ENCODE assay signal across 8 cellular contexts in the genomic region with DNA sequence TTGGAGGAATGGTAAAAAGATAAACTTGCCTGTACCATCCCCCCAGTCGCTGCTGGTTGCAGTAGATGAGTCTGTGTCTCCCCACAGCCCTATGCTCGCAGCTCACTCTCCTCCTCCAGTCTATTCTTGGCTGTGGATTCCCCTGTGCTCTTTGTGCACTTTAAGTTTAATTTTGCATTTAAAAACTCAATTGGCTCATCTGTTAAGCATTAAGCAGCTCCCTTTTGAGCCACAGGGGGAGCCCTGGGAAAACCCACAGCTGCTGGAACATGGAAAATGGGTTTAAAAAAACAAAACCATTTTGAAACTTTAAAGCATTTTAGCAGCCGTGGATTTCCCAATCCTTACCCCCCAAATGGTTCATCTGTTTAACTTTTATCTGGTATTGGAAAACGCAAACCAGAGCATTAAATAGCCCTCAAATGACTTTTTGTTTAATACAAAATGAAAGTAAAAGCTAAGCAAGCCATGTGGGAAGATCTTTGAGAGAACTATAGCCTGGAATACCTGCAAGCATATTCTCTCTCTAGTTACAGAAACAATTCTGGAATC.
DNase-seq lines count a peak whose midpoint lies in the region; ATAC-seq lines count a peak whose summit lies in the region.

No MANE protein-coding gene starts in this region.

- H3K9me3 Mint-ChIP-seq in activated CD4-positive, alpha-beta T cell treated with anti-CD3 and anti-CD28 coated beads for 36 hours (ENCODE audit: low read depth), result no peaks in the 10 kb centered on the region

- CTCF ChIA-PET in activated CD4-positive, alpha-beta T cell treated with anti-CD3 and anti-CD28 coated beads for 36 hours (lab: Charles Lee), result no interaction called here

- DNase-seq in EL (peak; percentile 85), H4 (ENCODE audit: low spot score) (peak; percentile 87), NCI-H226 (peak; percentile 70), dedifferentiated amniotic fluid mesenchymal stem cell (ENCODE audit: extremely low spot score) (peak; percentile 93), medulla oblongata (ENCODE audit: extremely low spot score) (peak; percentile 80), DMS79 treated with DMSO at 0.1 percent for 48 hours (lab: John Stamatoyannopoulos, UW) (no peak)
- DNase-seq in activated effector memory CD4-positive, alpha-beta T cell treated with anti-CD3 and anti-CD28 coated beads, Interleukin-2, amount 50 U/mL, for 16 hours, result no peak
- DNase-seq in activated CD4-positive, alpha-beta T cell treated with anti-CD3 and anti-CD28 coated beads for 36 hours, result no peak

- POLR2A ChIA-PET in activated CD4-positive, alpha-beta T cell treated with anti-CD3 and anti-CD28 coated beads for 36 hours (lab: Charles Lee), result no interaction called here

- H3K27me3 Mint-ChIP-seq in activated CD4-positive, alpha-beta T cell treated with anti-CD3 and anti-CD28 coated beads for 36 hours, result no peaks in the 10 kb centered on the region

- no peak overlapping the region for H3K4me3 Mint-ChIP-seq in activated CD4-positive, alpha-beta T cell treated with anti-CD3 and anti-CD28 coated beads for 36 hours

- intact Hi-C loops in activated CD4-positive, alpha-beta T cell treated with anti-CD3 and anti-CD28 coated beads for 36 hours (cut with DNase I, micrococcal nuclease), result no loop called here

- no peak overlapping the region for H3K27ac Mint-ChIP-seq in activated CD4-positive, alpha-beta T cell treated with anti-CD3 and anti-CD28 coated beads for 36 hours

- ATAC-seq in activated CD4-positive, alpha-beta T cell treated with anti-CD3 and anti-CD28 coated beads for 36 hours, result no peak

- H3K4me1 Mint-ChIP-seq in activated CD4-positive, alpha-beta T cell treated with anti-CD3 and anti-CD28 coated beads for 36 hours, result no peaks in the 10 kb centered on the region

- H3K36me3 Mint-ChIP-seq in activated CD4-positive, alpha-beta T cell treated with anti-CD3 and anti-CD28 coated beads for 36 hours (ENCODE audit: low read depth), result no peaks in the 10 kb centered on the region

Comparison
In these comparisons a context has a peak if more than half of its experiments do, and no peak if none do; other contexts are left out.
1. DNase-seq: peak in EL (single experiment), H4 (single experiment), NCI-H226 (single experiment), dedifferentiated amniotic fluid mesenchymal stem cell (single experiment) and medulla oblongata (single experiment); none in activated effector memory CD4-positive, alpha-beta T cell treated with anti-CD3 and anti-CD28 coated beads, Interleukin-2, amount 50 U/mL, for 16 hours (single experiment), DMS79 treated with DMSO at 0.1 percent for 48 hours (single experiment) and activated CD4-positive, alpha-beta T cell treated with anti-CD3 and anti-CD28 coated beads for 36 hours (single experiment).